Comparison of ENCODE assay signal across 13 cellular contexts in genomic region chr2:64605991-64606494, GRCh38. TPM values are rescaled to one million over a fixed set of nuclear protein-coding genes. Genes with fewer than 3 reads are reported as not detected.
DNase-seq lines count a peak whose midpoint lies in the region; ATAC-seq and TF ChIP-seq lines count a peak whose summit lies in the region.
"Had no signal": no experiment of that assay in that cellular context is flagged by ENCODE, and none has a peak within 500 bp of the region (broad histone marks: within the 10 kb centered on the region; RNA-seq: fewer than 3 reads in every experiment).

No MANE protein-coding gene starts in this region.

- no peaks in the 10 kb centered on the region for H4K20me1 ChIP-seq in mammary epithelial cell (ENCODE audit: insufficient read depth, low read length)

- TF ChIP-seq EP300 in transverse colon (IDR thresholded peaks at IDR 0.05; ENCODE audit: low read depth) = no peak

- in situ Hi-C loops in mammary epithelial cell (cut with MboI; ENCODE audit: low sequenced_read_pairs in 2 of 2) = no loop called here
- in situ Hi-C loops in transverse colon (cut with MboI; ENCODE audit: low pct_ligation_motif_present in 1 of 4, low pct_unique_long_range_greater_than_20kb in 1 of 4, low sequenced_read_pairs in 3 of 4) = loop anchor here in 1 of 4 donors (10.0 kb wide), 1 partner anchor 259 kb away; no protein-coding TSS in a partner anchor

- no peak for TF ChIP-seq POLR2A in transverse colon (IDR thresholded peaks at IDR 0.05)

- no peak overlapping the region for H3K4me2 ChIP-seq in mammary epithelial cell (ENCODE audit: insufficient read depth, low read depth, low read length)

- H3K27ac Mint-ChIP-seq in MCF 10A (ENCODE audit: low read depth, unreplicated experiment) (peak overlapping the region; percentile 40), mesothelial cell of epicardium (peak overlapping the region; percentile 83)
- peak overlapping the region; percentile 93 for H3K27ac Mint-ChIP-seq in activated T-helper 17 cell treated with anti-CD3 and anti-CD28 coated beads, Interleukin-2, amount 50 U/mL, for 72 hours

- no peak overlapping the region for H2AFZ ChIP-seq in mammary epithelial cell (ENCODE audit: low read depth, low read length)

- peaks cover 5% of the 10 kb centered on the region for H3K36me3 Mint-ChIP-seq in MCF 10A (ENCODE audit: insufficient read depth, unreplicated experiment)
- H3K36me3 Mint-ChIP-seq in activated T-helper 17 cell treated with anti-CD3 and anti-CD28 coated beads, Interleukin-2, amount 50 U/mL, for 72 hours (ENCODE audit: low read depth) = no peaks in the 10 kb centered on the region
- peaks cover 8% of the 10 kb centered on the region for H3K36me3 Mint-ChIP-seq in mesothelial cell of epicardium

- BruUV-seq in MCF 10A (replicated peaks; lab: Mats Ljungman, UMichigan) (no TSS peak), mammary epithelial cell (replicated peaks; lab: Mats Ljungman, UMichigan) (no TSS peak)

- POLR2A ChIA-PET in MCF 10A (lab: Yijun Ruan, JAX) = interaction anchor here (1.2 to 2.4 kb wide), 4 partner anchors 10 to 32 kb away, joined by 3 to 9 read pairs (median 4); no protein-coding TSS in a partner anchor

- no peak overlapping the region for H3K4me3 Mint-ChIP-seq in MCF 10A (ENCODE audit: unreplicated experiment)
- peak overlapping the region; percentile 85 for H3K4me3 Mint-ChIP-seq in activated T-helper 17 cell treated with anti-CD3 and anti-CD28 coated beads, Interleukin-2, amount 50 U/mL, for 72 hours
- H3K4me3 Mint-ChIP-seq in mesothelial cell of epicardium = no peak overlapping the region
- H3K4me3 Mint-ChIP-seq: neural crest cell had no signal

- H3K4me1 ChIP-seq in mammary epithelial cell (ENCODE audit: insufficient read depth, low read length) = peaks cover 8% of the 10 kb centered on the region
- H3K4me1 ChIP-seq in transverse colon = peaks cover 4 to 61% (median 35%) of the 10 kb centered on the region in 4 donors

- WGBS in mammary epithelial cell (ENCODE audit: low coverage, missing lambda C conversion rate) = 91% methylated on average over 3 of the region's 5 CpGs
- 60 to 83% methylated on average over 1 to 5 of the region's 5 CpGs for WGBS in transverse colon (ENCODE audit: low coverage in 1 of 2), 2 donors

- DNase-seq in MCF 10A (ENCODE audit: unreplicated experiment) (no peak), mammary epithelial cell (no peak), mesothelial cell of epicardium (ENCODE audit: low spot score in 2 of 2, unreplicated experiment in 2 of 2) (no peak), transverse colon (no peak), glomerular visceral epithelial cell (ENCODE audit: extremely low spot score) (no peak), NCI-H1694 (lab: John Stamatoyannopoulos, UW) (no peak)
- DNase-seq: activated CD8-positive, alpha-beta memory T cell treated with anti-CD3 and anti-CD28 coated beads, Interleukin-2, amount 50 U/mL, for 4 hours; aorta; kidney glomerular epithelial cell; T1000 had no signal

- dilution Hi-C loops in mammary epithelial cell (cut with HindIII; ENCODE audit: low sequenced_read_pairs) = loop anchor here (5.0 to 25.0 kb wide), 2 partner anchors 61 to 281 kb away; no protein-coding TSS in a partner anchor

- CTCF ChIA-PET in MCF 10A (lab: Yijun Ruan, JAX) = interaction anchor here (1.2 kb wide), 1 partner anchor 11 kb away, joined by 4 read pairs; no protein-coding TSS in a partner anchor
- CTCF ChIA-PET in mammary epithelial cell (lab: Charles Lee; ENCODE audit: low non-redundant PET) = no interaction called here

- H3K36me3 ChIP-seq in mammary epithelial cell (ENCODE audit: insufficient read depth, low read length) (no peaks in the 10 kb centered on the region), transverse colon (no peaks in the 10 kb centered on the region)

- TF ChIP-seq CTCF in MCF 10A (IDR thresholded peaks at IDR 0.05; ENCODE audit: unreplicated experiment) (no peak), mammary epithelial cell (conservative IDR thresholded peaks at IDR 0.05 in 1 of 2, IDR thresholded peaks at IDR 0.05 in 1 of 2; ENCODE audit: extremely low read depth in 1 of 2, insufficient read depth in 1 of 2, low read depth in 1 of 2, low read length in 2 of 2) (no peak), mesothelial cell of epicardium (IDR thresholded peaks at IDR 0.05; ENCODE audit: unreplicated experiment) (no peak), transverse colon (IDR thresholded peaks at IDR 0.05) (no peak)

- no peak overlapping the region for H3K4me3 ChIP-seq in mammary epithelial cell (replicated peaks in 1 of 3; ENCODE audit: insufficient read depth in 1 of 3, low read depth in 2 of 3, low read length in 3 of 3)
- no peak overlapping the region for H3K4me3 ChIP-seq in transverse colon

- H3K27me3 Mint-ChIP-seq in MCF 10A (ENCODE audit: insufficient read depth, unreplicated experiment) (no peaks in the 10 kb centered on the region), mesothelial cell of epicardium (ENCODE audit: low read depth) (no peaks in the 10 kb centered on the region)
- H3K27me3 Mint-ChIP-seq in activated T-helper 17 cell treated with anti-CD3 and anti-CD28 coated beads, Interleukin-2, amount 50 U/mL, for 72 hours = no peaks in the 10 kb centered on the region

- no peaks in the 10 kb centered on the region for H3K27me3 ChIP-seq in mammary epithelial cell (ENCODE audit: insufficient read depth, low read length)
- no peaks in the 10 kb centered on the region for H3K27me3 ChIP-seq in transverse colon

- H3K4me1 Mint-ChIP-seq in MCF 10A (ENCODE audit: insufficient read depth, unreplicated experiment) (peaks cover 9% of the 10 kb centered on the region), mesothelial cell of epicardium (peaks cover 63% of the 10 kb centered on the region)
- H3K4me1 Mint-ChIP-seq in activated T-helper 17 cell treated with anti-CD3 and anti-CD28 coated beads, Interleukin-2, amount 50 U/mL, for 72 hours = peaks cover 19% of the 10 kb centered on the region

- H3K9me3 Mint-ChIP-seq in MCF 10A (ENCODE audit: unreplicated experiment) (peaks cover 11% of the 10 kb centered on the region), mesothelial cell of epicardium (peaks cover 16% of the 10 kb centered on the region)
- H3K9me3 Mint-ChIP-seq in activated T-helper 17 cell treated with anti-CD3 and anti-CD28 coated beads, Interleukin-2, amount 50 U/mL, for 72 hours = peaks cover 4% of the 10 kb centered on the region

- no peaks in the 10 kb centered on the region for H3K79me2 ChIP-seq in mammary epithelial cell (ENCODE audit: insufficient read depth, low read length)

- no peaks in the 10 kb centered on the region for H3K9me3 ChIP-seq in mammary epithelial cell (replicated peaks; ENCODE audit: insufficient read depth, low read length)
- H3K9me3 ChIP-seq in transverse colon = no peaks in the 10 kb centered on the region

- no peak for ATAC-seq in activated T-helper 17 cell treated with anti-CD3 and anti-CD28 coated beads, Interleukin-2, amount 50 U/mL, for 72 hours (replicated peaks)
- no peak for ATAC-seq in HG03159 (IDR thresholded peaks at IDR 0.05; ENCODE audit: unreplicated experiment)

- no peak overlapping the region for H3K9ac ChIP-seq in mammary epithelial cell (ENCODE audit: insufficient read depth, low read length)

- H3K27ac ChIP-seq in mammary epithelial cell (ENCODE audit: insufficient read depth, low read depth, low read length) (no peak overlapping the region), transverse colon (peak overlapping the region; percentile 60 to 75 (median 62))

- intact Hi-C loops in MCF 10A (cut with micrococcal nuclease) = no loop called here
- intact Hi-C loops in mammary epithelial cell (cut with micrococcal nuclease) = no loop called here
- intact Hi-C loops in transverse colon (cut with DNase I; ENCODE audit: low total_unique reads) = loop anchor here (5.0 kb wide), 1 partner anchor 261 kb away; no protein-coding TSS in a partner anchor

RNA-seq across cellular contexts. Expression of gene SERTAD2, which starts 47.7 kb away (rescaled TPM):
- total RNA-seq in MCF 10A (2022) (15.0 and 21.6 TPM in 2 replicates), mammary epithelial cell (10 to 100 TPM; 16.0 to 24.2 TPM), mesothelial cell of epicardium (39.1 to 42.2 TPM (median 41.5 TPM) in 3 replicates), transverse colon (10 to 100 TPM in 3 of 4 donors, 1 to 10 TPM in 1; 5.4 to 22.1 (median 13.2) TPM)
- polyA plus RNA-seq in mammary epithelial cell = 13.3 TPM
- polyA minus RNA-seq in mammary epithelial cell = 17.2 TPM
- total RNA-seq in activated T-helper 17 cell treated with anti-CD3 and anti-CD28 coated beads, Interleukin-2, amount 50 U/mL, for 72 hours = 10 to 100 TPM; 11.5 to 30.7 TPM

Comparison
In these comparisons a context has a peak if more than half of its experiments do, and no peak if none do; other contexts are left out.
1. H3K27ac Mint-ChIP-seq: peak in every context shown above with its lines; median percentile 93 in activated T-helper 17 cell treated with anti-CD3 and anti-CD28 coated beads, Interleukin-2, amount 50 U/mL, for 72 hours; 83 in mesothelial cell of epicardium; 40 in MCF 10A.